Comparison of ENCODE assay signal across 36 cellular contexts in genomic region chr2:184359379-184359778, GRCh38.
"Had no signal": no experiment of that assay in that cellular context is flagged by ENCODE, and none has a peak within 500 bp of the region (broad histone marks: within the 10 kb centered on the region; RNA-seq: fewer than 3 reads in every experiment).

No MANE protein-coding gene starts in this region.

- H3K27me3 Mint-ChIP-seq: activated CD4-positive, alpha-beta memory T cell treated with anti-CD3 and anti-CD28 coated beads, Interleukin-2, amount 10 ng/mL, durations not matched to agents 7 days and 5 days; activated CD4-positive, alpha-beta T cell treated with anti-CD3 and anti-CD28 coated beads for 36 hours; activated CD4-positive, alpha-beta T cell treated with anti-CD3 and anti-CD28 coated beads, Interleukin-2, amount 10 ng/mL, durations not matched to agents 7 days and 5 days; activated CD8-positive, alpha-beta memory T cell treated with anti-CD3 and anti-CD28 coated beads, Interleukin-2, amount 10 ng/mL, durations not matched to agents 7 days and 5 days; activated naive CD4-positive, alpha-beta T cell treated with anti-CD3 and anti-CD28 coated beads, Interleukin-2, amount 10 ng/mL, durations not matched to agents 7 days and 5 days; activated naive CD4-positive, alpha-beta T cell treated with anti-CD3 and anti-CD28 coated beads, Interleukin-2, amount 50 U/mL, for 24 hours; activated naive CD8-positive, alpha-beta T cell; activated naive CD8-positive, alpha-beta T cell treated with anti-CD3 and anti-CD28 coated beads, Interleukin-2, amount 10 ng/mL, durations not matched to agents 7 days and 5 days; activated naive CD8-positive, alpha-beta T cell treated with anti-CD3 and anti-CD28 coated beads, Interleukin-2, amount 50 U/mL, for 24 hours; activated T-cell treated with anti-CD3 and anti-CD28 coated beads, Interleukin-2, amount 50 U/mL, for 24 hours; brain; central memory CD8-positive, alpha-beta T cell; T-helper 17 cell had no signal

- H3K27ac ChIP-seq: ascending aorta, cardiac muscle cell, colonic mucosa, WERI-Rb-1 had no signal

- H3K27ac Mint-ChIP-seq: activated CD4-positive, alpha-beta memory T cell treated with anti-CD3 and anti-CD28 coated beads, Interleukin-2, amount 10 ng/mL, durations not matched to agents 7 days and 5 days; activated CD4-positive, alpha-beta T cell treated with anti-CD3 and anti-CD28 coated beads for 36 hours; activated CD4-positive, alpha-beta T cell treated with anti-CD3 and anti-CD28 coated beads, Interleukin-2, amount 10 ng/mL, durations not matched to agents 7 days and 5 days; activated CD8-positive, alpha-beta memory T cell treated with anti-CD3 and anti-CD28 coated beads, Interleukin-2, amount 10 ng/mL, durations not matched to agents 7 days and 5 days; activated CD8-positive, alpha-beta T cell treated with anti-CD3 and anti-CD28 coated beads, Interleukin-2, amount 10 ng/mL, durations not matched to agents 7 days and 5 days; activated naive CD4-positive, alpha-beta T cell treated with anti-CD3 and anti-CD28 coated beads, Interleukin-2, amount 10 ng/mL, durations not matched to agents 7 days and 5 days; activated naive CD4-positive, alpha-beta T cell treated with anti-CD3 and anti-CD28 coated beads, Interleukin-2, amount 50 U/mL, for 24 hours; activated naive CD8-positive, alpha-beta T cell; activated naive CD8-positive, alpha-beta T cell treated with anti-CD3 and anti-CD28 coated beads, Interleukin-2, amount 10 ng/mL, durations not matched to agents 7 days and 5 days; activated naive CD8-positive, alpha-beta T cell treated with anti-CD3 and anti-CD28 coated beads, Interleukin-2, amount 50 U/mL, for 24 hours; activated T-cell treated with anti-CD3 and anti-CD28 coated beads, Interleukin-2, amount 50 U/mL, for 24 hours; activated T-helper 2 cell treated with anti-CD3 and anti-CD28 coated beads, Interferon-gamma antibody, Interleukin-2, Interleukin-4, amounts not matched to agents 10 μg/mL and 5 μg/mL and 100 μg/mL, durations not matched to agents 14 hours and 24 hours and 36 hours; brain; T-helper 17 cell; WTC11 had no signal

- H3K4me1 Mint-ChIP-seq: activated CD4-positive, alpha-beta memory T cell treated with anti-CD3 and anti-CD28 coated beads, Interleukin-2, amount 10 ng/mL, durations not matched to agents 7 days and 5 days; activated CD4-positive, alpha-beta T cell treated with anti-CD3 and anti-CD28 coated beads for 36 hours; activated CD4-positive, alpha-beta T cell treated with anti-CD3 and anti-CD28 coated beads, Interleukin-2, amount 10 ng/mL, durations not matched to agents 7 days and 5 days; activated CD8-positive, alpha-beta memory T cell treated with anti-CD3 and anti-CD28 coated beads, Interleukin-2, amount 10 ng/mL, durations not matched to agents 7 days and 5 days; activated naive CD4-positive, alpha-beta T cell treated with anti-CD3 and anti-CD28 coated beads, Interleukin-2, amount 10 ng/mL, durations not matched to agents 7 days and 5 days; activated naive CD4-positive, alpha-beta T cell treated with anti-CD3 and anti-CD28 coated beads, Interleukin-2, amount 50 U/mL, for 24 hours; activated naive CD8-positive, alpha-beta T cell treated with anti-CD3 and anti-CD28 coated beads, Interleukin-2, amount 10 ng/mL, durations not matched to agents 7 days and 5 days; activated naive CD8-positive, alpha-beta T cell treated with anti-CD3 and anti-CD28 coated beads, Interleukin-2, amount 50 U/mL, for 24 hours; brain; central memory CD8-positive, alpha-beta T cell; T-helper 17 cell; WTC11 had no signal

- H3K9me3 ChIP-seq: ascending aorta, colonic mucosa had no signal

- H3K36me3 Mint-ChIP-seq: activated CD8-positive, alpha-beta memory T cell treated with anti-CD3 and anti-CD28 coated beads, Interleukin-2, amount 10 ng/mL, durations not matched to agents 7 days and 5 days; activated naive CD4-positive, alpha-beta T cell treated with anti-CD3 and anti-CD28 coated beads, Interleukin-2, amount 10 ng/mL, durations not matched to agents 7 days and 5 days; activated naive CD4-positive, alpha-beta T cell treated with anti-CD3 and anti-CD28 coated beads, Interleukin-2, amount 50 U/mL, for 24 hours; activated naive CD8-positive, alpha-beta T cell; activated naive CD8-positive, alpha-beta T cell treated with anti-CD3 and anti-CD28 coated beads, Interleukin-2, amount 10 ng/mL, durations not matched to agents 7 days and 5 days; brain; WTC11 had no signal

- ATAC-seq: activated CD4-positive, alpha-beta T cell treated with anti-CD3 and anti-CD28 coated beads for 36 hours; activated CD4-positive, CD25-positive, alpha-beta regulatory T cell treated with anti-CD3 and anti-CD28 coated beads, Interleukin-2, amount 50 U/mL, for 24 hours; activated CD8-positive, alpha-beta memory T cell treated with anti-CD3 and anti-CD28 coated beads, Interleukin-2, amount 10 ng/mL, durations not matched to agents 7 days and 5 days; activated CD8-positive, alpha-beta T cell treated with anti-CD3 and anti-CD28 coated beads, Interleukin-2, amount 10 ng/mL, durations not matched to agents 7 days and 5 days; activated naive CD8-positive, alpha-beta T cell treated with anti-CD3 and anti-CD28 coated beads, Interleukin-2, amount 50 U/mL, for 24 hours; T-helper 17 cell; WTC11 had no signal

- H3K4me1 ChIP-seq: ascending aorta, colonic mucosa had no signal

- H3K27me3 ChIP-seq: ascending aorta, cardiac muscle cell, colonic mucosa had no signal

- H3K9me3 Mint-ChIP-seq: activated CD4-positive, alpha-beta T cell treated with anti-CD3 and anti-CD28 coated beads, Interleukin-2, amount 10 ng/mL, durations not matched to agents 7 days and 5 days; activated naive CD8-positive, alpha-beta T cell treated with anti-CD3 and anti-CD28 coated beads, Interleukin-2, amount 10 ng/mL, durations not matched to agents 7 days and 5 days; activated T-helper 2 cell treated with anti-CD3 and anti-CD28 coated beads, Interferon-gamma antibody, Interleukin-2, Interleukin-4, amounts not matched to agents 10 μg/mL and 5 μg/mL and 100 μg/mL, durations not matched to agents 14 hours and 24 hours and 36 hours; brain; WTC11 had no signal

- H3K36me3 ChIP-seq: ascending aorta, cardiac muscle cell, colonic mucosa, WERI-Rb-1 had no signal

- H3K4me3 ChIP-seq: ascending aorta, cardiac muscle cell, colonic mucosa had no signal

- H3K4me3 Mint-ChIP-seq: activated CD4-positive, alpha-beta memory T cell treated with anti-CD3 and anti-CD28 coated beads, Interleukin-2, amount 10 ng/mL, durations not matched to agents 7 days and 5 days; activated CD4-positive, alpha-beta T cell treated with anti-CD3 and anti-CD28 coated beads for 36 hours; activated CD4-positive, alpha-beta T cell treated with anti-CD3 and anti-CD28 coated beads, Interleukin-2, amount 10 ng/mL, durations not matched to agents 7 days and 5 days; activated CD8-positive, alpha-beta memory T cell treated with anti-CD3 and anti-CD28 coated beads, Interleukin-2, amount 10 ng/mL, durations not matched to agents 7 days and 5 days; activated CD8-positive, alpha-beta T cell treated with anti-CD3 and anti-CD28 coated beads, Interleukin-2, amount 10 ng/mL, durations not matched to agents 7 days and 5 days; activated naive CD4-positive, alpha-beta T cell treated with anti-CD3 and anti-CD28 coated beads, Interleukin-2, amount 10 ng/mL, durations not matched to agents 7 days and 5 days; activated naive CD4-positive, alpha-beta T cell treated with anti-CD3 and anti-CD28 coated beads, Interleukin-2, amount 50 U/mL, for 24 hours; activated naive CD8-positive, alpha-beta T cell; activated naive CD8-positive, alpha-beta T cell treated with anti-CD3 and anti-CD28 coated beads, Interleukin-2, amount 10 ng/mL, durations not matched to agents 7 days and 5 days; activated naive CD8-positive, alpha-beta T cell treated with anti-CD3 and anti-CD28 coated beads, Interleukin-2, amount 50 U/mL, for 24 hours; activated T-cell treated with anti-CD3 and anti-CD28 coated beads, Interleukin-2, amount 50 U/mL, for 24 hours; brain; central memory CD8-positive, alpha-beta T cell; T-helper 17 cell; WTC11 had no signal

- DNase-seq: activated CD4-positive, alpha-beta memory T cell treated with anti-CD3 and anti-CD28 coated beads, Interleukin-2, amount 10 ng/mL, durations not matched to agents 7 days and 5 days; activated CD4-positive, alpha-beta T cell treated with anti-CD3 and anti-CD28 coated beads for 1 hour; activated CD4-positive, alpha-beta T cell treated with anti-CD3 and anti-CD28 coated beads for 36 hours; activated CD4-positive, alpha-beta T cell treated with anti-CD3 and anti-CD28 coated beads for 48 hours; activated CD4-positive, alpha-beta T cell treated with anti-CD3 and anti-CD28 coated beads, Interleukin-2, amount 10 ng/mL, durations not matched to agents 7 days and 5 days; activated CD4-positive, alpha-beta T cell treated with anti-CD3 and anti-CD28 coated beads, Interleukin-2, amount 50 U/mL, for 48 hours; activated CD4-positive, CD25-positive, alpha-beta regulatory T cell; activated CD8-positive, alpha-beta memory T cell treated with anti-CD3 and anti-CD28 coated beads for 24 hours; activated CD8-positive, alpha-beta memory T cell treated with anti-CD3 and anti-CD28 coated beads, Interleukin-2, amount 10 ng/mL, durations not matched to agents 7 days and 5 days; activated CD8-positive, alpha-beta memory T cell treated with anti-CD3 and anti-CD28 coated beads, Interleukin-2, amount 50 U/mL, for 48 hours; activated CD8-positive, alpha-beta T cell treated with anti-CD3 and anti-CD28 coated beads, Interleukin-2, amount 10 ng/mL, durations not matched to agents 7 days and 5 days; activated effector memory CD4-positive, alpha-beta T cell treated with Interleukin-2 at 50 U/mL for 16 hours; activated gamma-delta T cell; activated naive CD4-positive, alpha-beta T cell treated with anti-CD3 and anti-CD28 coated beads, Interleukin-2, amount 10 ng/mL, durations not matched to agents 7 days and 5 days; activated naive CD4-positive, alpha-beta T cell treated with Interleukin-2 at 50 U/mL for 16 hours; activated naive CD8-positive, alpha-beta T cell treated with anti-CD3 and anti-CD28 coated beads, Interleukin-2, amount 10 ng/mL, durations not matched to agents 7 days and 5 days; activated naive CD8-positive, alpha-beta T cell treated with anti-CD3 and anti-CD28 coated beads, Interleukin-2, amount 50 U/mL, for 24 hours; activated T-cell treated with anti-CD3 and anti-CD28 coated beads, Interleukin-2, amount 50 U/mL, for 24 hours; activated T-cell treated with anti-CD3 and anti-CD28 coated beads, Interleukin-2, amount 50 U/mL, for 48 hours; amygdala; anterior cingulate cortex; caudate nucleus; cerebellar nuclear complex; colonic mucosa; T-helper 17 cell; T1000; WERI-Rb-1 had no signal
